ENCODE assay signal across 24 cellular contexts in genomic region chr9:135254176-135255032, GRCh38.
"Had no signal": no experiment of that assay in that cellular context is flagged by ENCODE, and none has a peak within 500 bp of the region (broad histone marks: within the 10 kb centered on the region; RNA-seq: fewer than 3 reads in every experiment).

No MANE protein-coding gene starts in this region.

- H3K27ac Mint-ChIP-seq: activated B cell treated with CpG ODN at 0.5 μM for 24 hours; activated CD4-positive, alpha-beta T cell treated with anti-CD3 and anti-CD28 coated beads for 36 hours; activated naive CD8-positive, alpha-beta T cell treated with anti-CD3 and anti-CD28 coated beads for 36 hours; activated T-helper 2 cell treated with anti-CD3 and anti-CD28 coated beads, Interferon-gamma antibody, Interleukin-2, Interleukin-4, amounts not matched to agents 10 μg/mL and 5 μg/mL and 100 μg/mL, durations not matched to agents 14 hours and 24 hours and 36 hours; endodermal cell; mesothelial cell of epicardium; naive thymus-derived CD8-positive, alpha-beta T cell; neural progenitor cell; T-helper 17 cell had no signal

- H3K9me3 ChIP-seq: breast epithelium, esophagus squamous epithelium, gastrocnemius medialis, pancreas, upper lobe of left lung had no signal

- ATAC-seq: activated CD4-positive, alpha-beta T cell treated with anti-CD3 and anti-CD28 coated beads for 36 hours; activated T-cell treated with anti-CD3 and anti-CD28 coated beads, Interleukin-2, amount 50 U/mL, for 4 hours; gastrocnemius medialis; naive thymus-derived CD8-positive, alpha-beta T cell; pancreas; stimulated activated naive CD8-positive, alpha-beta T cell treated with anti-CD3 and anti-CD28 coated beads, Interleukin-15, Interleukin-2, amounts not matched to agents 100 U/mL and 50 U/mL, for 24 hours; T-helper 17 cell had no signal

- H3K4me3 Mint-ChIP-seq: activated B cell treated with CpG ODN at 0.5 μM for 24 hours; activated CD4-positive, alpha-beta T cell treated with anti-CD3 and anti-CD28 coated beads for 36 hours; activated naive CD8-positive, alpha-beta T cell treated with anti-CD3 and anti-CD28 coated beads for 36 hours; activated T-cell treated with anti-CD3 and anti-CD28 coated beads, Interleukin-2, amount 50 U/mL, for 4 hours; endodermal cell; mesothelial cell of epicardium; naive thymus-derived CD8-positive, alpha-beta T cell; neural progenitor cell; T-helper 17 cell had no signal

- H3K4me3 ChIP-seq: breast epithelium, coronary artery, esophagus squamous epithelium, gastrocnemius medialis, neural progenitor cell, pancreas, upper lobe of left lung had no signal

- H3K4me1 Mint-ChIP-seq: activated B cell treated with CpG ODN at 0.5 μM for 24 hours; activated CD4-positive, alpha-beta T cell treated with anti-CD3 and anti-CD28 coated beads for 36 hours; activated naive CD8-positive, alpha-beta T cell treated with anti-CD3 and anti-CD28 coated beads for 36 hours; endodermal cell; T-helper 17 cell had no signal

- H3K27ac ChIP-seq: breast epithelium, coronary artery, esophagus squamous epithelium, gastrocnemius medialis, neural progenitor cell, pancreas, upper lobe of left lung had no signal

- H3K36me3 Mint-ChIP-seq: activated naive CD8-positive, alpha-beta T cell treated with anti-CD3 and anti-CD28 coated beads for 36 hours; mesothelial cell of epicardium; naive thymus-derived CD8-positive, alpha-beta T cell; neural progenitor cell had no signal

- H3K36me3 ChIP-seq: breast epithelium, esophagus squamous epithelium, gastrocnemius medialis, neural progenitor cell, pancreas, upper lobe of left lung had no signal

- H3K27me3 Mint-ChIP-seq: activated B cell treated with CpG ODN at 0.5 μM for 24 hours had no signal

- H3K9me3 Mint-ChIP-seq: activated B cell treated with CpG ODN at 0.5 μM for 24 hours; activated naive CD8-positive, alpha-beta T cell treated with anti-CD3 and anti-CD28 coated beads for 36 hours; activated T-cell treated with anti-CD3 and anti-CD28 coated beads, Interleukin-2, amount 50 U/mL, for 4 hours; activated T-helper 2 cell treated with anti-CD3 and anti-CD28 coated beads, Interferon-gamma antibody, Interleukin-2, Interleukin-4, amounts not matched to agents 10 μg/mL and 5 μg/mL and 100 μg/mL, durations not matched to agents 14 hours and 24 hours and 36 hours; endodermal cell; mesothelial cell of epicardium; naive thymus-derived CD8-positive, alpha-beta T cell; neural progenitor cell had no signal

- H3K4me1 ChIP-seq: breast epithelium, esophagus squamous epithelium, gastrocnemius medialis, pancreas, upper lobe of left lung had no signal

- H3K27me3 ChIP-seq: neural progenitor cell, pancreas, upper lobe of left lung had no signal

- DNase-seq: activated B cell treated with CpG ODN at 0.5 μM for 24 hours; activated CD4-positive, alpha-beta T cell treated with anti-CD3 and anti-CD28 coated beads for 36 hours; activated CD4-positive, alpha-beta T cell treated with anti-CD3 and anti-CD28 coated beads, Interleukin-2, amount 50 U/mL, for 4 hours; activated CD8-positive, alpha-beta memory T cell treated with anti-CD3 and anti-CD28 coated beads, Interleukin-2, amount 50 U/mL, for 48 hours; activated naive CD4-positive, alpha-beta T cell treated with Interleukin-2 at 50 U/mL for 16 hours; activated naive CD8-positive, alpha-beta T cell treated with anti-CD3 and anti-CD28 coated beads for 36 hours; activated T-cell treated with anti-CD3 and anti-CD28 coated beads, Interleukin-2, amount 50 U/mL, for 4 hours; esophagus squamous epithelium; gastrocnemius medialis; head of caudate nucleus; mammary epithelial cell; stimulated activated CD4-positive, alpha-beta T cell treated with anti-CD3 and anti-CD28 coated beads, Interleukin-4, amount 100 ng/mL, for 24 hours; stimulated activated naive CD8-positive, alpha-beta T cell treated with anti-CD3 and anti-CD28 coated beads, Interleukin-15, Interleukin-2, amounts not matched to agents 100 U/mL and 50 U/mL, for 24 hours; SW 1271; T-helper 17 cell had no signal
